ENCODE assay signal across 16 cellular contexts in the genomic region with DNA sequence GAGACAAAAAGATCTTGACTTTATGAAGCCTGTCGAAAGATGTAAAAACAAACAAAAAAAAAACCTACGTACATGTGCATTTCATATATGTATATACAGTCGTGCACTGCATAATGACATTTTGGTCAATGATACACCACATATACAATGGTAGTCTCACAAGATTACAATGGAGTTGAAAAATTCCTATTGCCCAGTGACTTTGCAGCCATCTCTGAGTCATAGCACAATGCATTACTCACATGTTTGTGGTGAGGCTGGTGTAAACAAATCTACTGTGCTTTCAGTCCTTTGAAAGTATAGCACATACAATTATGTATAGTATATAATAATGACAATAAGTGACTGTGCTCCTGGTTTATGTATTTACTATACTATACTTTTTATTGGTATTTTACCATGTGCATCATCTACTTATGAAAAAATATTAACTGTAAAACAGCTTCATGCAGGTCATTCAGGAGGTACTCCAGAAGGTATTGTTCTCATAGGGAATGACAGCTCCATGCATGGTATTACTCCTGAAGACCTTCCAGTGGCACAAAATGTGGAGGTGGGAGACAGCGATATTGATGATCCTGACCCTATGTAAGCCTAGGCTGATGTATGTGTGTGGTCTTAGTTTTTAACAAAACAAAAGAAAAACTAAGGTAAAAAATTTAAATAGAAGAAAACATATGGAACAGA.
A peak's percentile ranks its signal among the peaks of the same experiment; 100 is the strongest.
DNase-seq lines count a peak whose midpoint lies in the region; ATAC-seq and TF ChIP-seq lines count a peak whose summit lies in the region.
"Had no signal": no experiment of that assay in that cellular context is flagged by ENCODE, and none has a peak within 500 bp of the region (broad histone marks: within the 10 kb centered on the region; RNA-seq: fewer than 3 reads in every experiment).

No MANE protein-coding gene starts in this region.

- H3K36me3 Mint-ChIP-seq in HFFc6 (ENCODE audit: low read depth): peaks cover 27% of the 10 kb centered on the region
- no peaks in the 10 kb centered on the region for H3K36me3 Mint-ChIP-seq in stimulated activated effector memory CD8-positive, alpha-beta T cell treated with anti-CD3 and anti-CD28 coated beads, Interleukin-12 subunit alpha, Interleukin-12 subunit beta, amount 100 ng/mL, for 72 hours

- H3K4me2 ChIP-seq in SK-N-SH: no peak overlapping the region; the same call in 1 of the 2 replicates
- H3K4me2 ChIP-seq in fibroblast of lung (ENCODE audit: extremely low read depth, insufficient read depth, low read length): peak overlapping the region; percentile 54

- H3K4me1 Mint-ChIP-seq in HFFc6 (ENCODE audit: low read depth): peaks cover 82% of the 10 kb centered on the region
- H3K4me1 Mint-ChIP-seq in stimulated activated effector memory CD8-positive, alpha-beta T cell treated with anti-CD3 and anti-CD28 coated beads, Interleukin-12 subunit alpha, Interleukin-12 subunit beta, amount 100 ng/mL, for 72 hours: peaks cover 8% of the 10 kb centered on the region

- H3K79me2 ChIP-seq in SK-N-SH (ENCODE audit: insufficient read depth) (no peaks in the 10 kb centered on the region), fibroblast of lung (ENCODE audit: control insufficient read depth, insufficient read depth, low read length) (no peaks in the 10 kb centered on the region)

- no peaks in the 10 kb centered on the region for H3K36me3 ChIP-seq in SK-N-SH (replicated peaks in 1 of 2; ENCODE audit: control insufficient read depth in 1 of 2, insufficient read depth in 2 of 2, low read length in 1 of 2)
- no peaks in the 10 kb centered on the region for H3K36me3 ChIP-seq in fibroblast of lung (ENCODE audit: control insufficient read depth, insufficient read depth, low read length)
- no peaks in the 10 kb centered on the region for H3K36me3 ChIP-seq in BE2C
- H3K36me3 ChIP-seq: ovary had no signal

- H3K9me3 ChIP-seq in SK-N-SH: no peaks in the 10 kb centered on the region
- H3K9me3 ChIP-seq in fibroblast of lung (ENCODE audit: control insufficient read depth, insufficient read depth, low read depth, low read length): no peaks in the 10 kb centered on the region
- H3K9me3 ChIP-seq in BE2C: no peaks in the 10 kb centered on the region
- H3K9me3 ChIP-seq: ovary had no signal

- peak; percentile 24 for ATAC-seq in stimulated activated effector memory CD8-positive, alpha-beta T cell treated with anti-CD3 and anti-CD28 coated beads, Interleukin-12 subunit alpha, Interleukin-12 subunit beta, amount 100 ng/mL, for 72 hours
- ATAC-seq: left ventricle myocardium superior had no signal

- H3K4me3 Mint-ChIP-seq in HFFc6: 0 out of 2 replicates have a peak overlapping the region, but pooled peaks have one; percentile 41
- no peak overlapping the region for H3K4me3 Mint-ChIP-seq in stimulated activated effector memory CD8-positive, alpha-beta T cell treated with anti-CD3 and anti-CD28 coated beads, Interleukin-12 subunit alpha, Interleukin-12 subunit beta, amount 100 ng/mL, for 72 hours
- H3K4me3 Mint-ChIP-seq: stimulated activated naive CD8-positive, alpha-beta T cell treated with anti-CD3 and anti-CD28 coated beads, Interleukin-15, Interleukin-2, amounts not matched to agents 100 ng/mL and 50 ng/mL, for 24 hours had no signal

- TF ChIP-seq RAD21 in SK-N-SH (IDR thresholded peaks at IDR 0.05; ENCODE audit: low read length): no peak

- H3K9ac ChIP-seq in SK-N-SH (peak overlapping the region; percentile 52; the same call in 1 of the 2 replicates), fibroblast of lung (ENCODE audit: insufficient read depth, low read length) (no peak overlapping the region)

- intact Hi-C loops in head of caudate nucleus (cut with DNase I): no loop called here

- CTCF ChIA-PET in SK-N-SH (lab: Yijun Ruan, JAX): interaction anchor here (0.7 kb wide), 1 partner anchor 841 kb away, joined by 3 read pairs; no protein-coding TSS in a partner anchor

- H3F3A ChIP-seq in SK-N-SH (replicated peaks; ENCODE audit: insufficient read depth): peaks cover 26% of the 10 kb centered on the region

- H3K9me3 Mint-ChIP-seq in HFFc6: peaks cover 9% of the 10 kb centered on the region
- no peaks in the 10 kb centered on the region for H3K9me3 Mint-ChIP-seq in stimulated activated effector memory CD8-positive, alpha-beta T cell treated with anti-CD3 and anti-CD28 coated beads, Interleukin-12 subunit alpha, Interleukin-12 subunit beta, amount 100 ng/mL, for 72 hours

- DNase-seq in HFFc6: peak; percentile 91
- no peak for DNase-seq in SK-N-SH
- peak; percentile 91 to 95 for DNase-seq in fibroblast of lung (ENCODE audit: low read depth in 2 of 2)
- DNase-seq in stimulated activated effector memory CD8-positive, alpha-beta T cell treated with anti-CD3 and anti-CD28 coated beads, Interleukin-12 subunit alpha, Interleukin-12 subunit beta, amount 100 ng/mL, for 72 hours (ENCODE audit: low spot score in 2 of 2): no peak
- no peak for DNase-seq in head of caudate nucleus
- no peak for DNase-seq in BE2C
- no peak for DNase-seq in NCI-H2081 (lab: John Stamatoyannopoulos, UW)
- DNase-seq: activated T-cell treated with anti-CD3 and anti-CD28 coated beads, Interleukin-2, amount 50 U/mL, for 1 hour; caudate nucleus; DMS79 treated with DMSO at 0.1 percent for 48 hours; KBM-7; left ventricle myocardium superior; NCI-H2171; ovary; stimulated activated CD4-positive, alpha-beta T cell treated with anti-CD3 and anti-CD28 coated beads, Interleukin-2, amount 100 ng/mL, for 48 hours had no signal

- H3K27me3 Mint-ChIP-seq in HFFc6 (ENCODE audit: insufficient read depth): no peaks in the 10 kb centered on the region

- peak overlapping the region in 1 of 2 experiments; percentile 81; a peak in 2 of 4 replicates for H3K27ac ChIP-seq in SK-N-SH (ENCODE audit: low read depth in 2 of 2, low read length in 1 of 2)
- H3K27ac ChIP-seq in fibroblast of lung (ENCODE audit: insufficient read depth, low read length): peak overlapping the region; percentile 84
- H3K27ac ChIP-seq: ovary had no signal

- peak overlapping the region; percentile 82 for H3K27ac Mint-ChIP-seq in HFFc6
- H3K27ac Mint-ChIP-seq in stimulated activated effector memory CD8-positive, alpha-beta T cell treated with anti-CD3 and anti-CD28 coated beads, Interleukin-12 subunit alpha, Interleukin-12 subunit beta, amount 100 ng/mL, for 72 hours: no peak overlapping the region
- H3K27ac Mint-ChIP-seq: stimulated activated naive CD8-positive, alpha-beta T cell treated with anti-CD3 and anti-CD28 coated beads, Interleukin-15, Interleukin-2, amounts not matched to agents 100 ng/mL and 50 ng/mL, for 24 hours had no signal

- H2AFZ ChIP-seq in SK-N-SH (ENCODE audit: low read depth): no peak overlapping the region
- no peak overlapping the region for H2AFZ ChIP-seq in fibroblast of lung (ENCODE audit: low read length)

- 18% methylated on average over 4 of the region's 4 CpGs for WGBS in SK-N-SH (ENCODE audit: low lambda C conversion rate)

- POLR2A ChIA-PET in SK-N-SH (lab: Yijun Ruan, JAX): no interaction called here

- H3K4me3 ChIP-seq in SK-N-SH (ENCODE audit: low read depth in 2 of 2, low read length in 1 of 2) (no peak overlapping the region), fibroblast of lung (replicated peaks in 1 of 4; ENCODE audit: control extremely low read depth in 1 of 4, insufficient read depth in 1 of 4, low read depth in 3 of 4, low read length in 4 of 4) (no peak overlapping the region), BE2C (ENCODE audit: low read depth, low read length) (no peak overlapping the region)
- H3K4me3 ChIP-seq: ovary had no signal

- H3K27me3 ChIP-seq in SK-N-SH (ENCODE audit: insufficient read depth) (no peaks in the 10 kb centered on the region), fibroblast of lung (ENCODE audit: control insufficient read depth, insufficient read depth, low read length) (no peaks in the 10 kb centered on the region), BE2C (no peaks in the 10 kb centered on the region)
- H3K27me3 ChIP-seq: ovary had no signal

- H3K9me2 ChIP-seq in SK-N-SH: no peaks in the 10 kb centered on the region

- peaks cover 0 to 16% of the 10 kb centered on the region in 2 experiments; a peak in 2 of 4 replicates for H3K4me1 ChIP-seq in SK-N-SH (ENCODE audit: control insufficient read depth in 1 of 2, insufficient read depth in 2 of 2, low read depth in 1 of 2, low read length in 1 of 2)
- peaks cover 16% of the 10 kb centered on the region for H3K4me1 ChIP-seq in fibroblast of lung (ENCODE audit: control insufficient read depth, extremely low read depth, insufficient read depth, low read length)
- no peaks in the 10 kb centered on the region for H3K4me1 ChIP-seq in BE2C

- H4K20me1 ChIP-seq in SK-N-SH (ENCODE audit: insufficient read depth): no peaks in the 10 kb centered on the region
- no peaks in the 10 kb centered on the region for H4K20me1 ChIP-seq in fibroblast of lung (ENCODE audit: control insufficient read depth, extremely low read depth, insufficient read depth, low read length)

- peak in 1 of 2 experiments; percentile 54; a peak in 1 of 4 replicates for TF ChIP-seq EP300 in SK-N-SH (IDR thresholded peaks at IDR 0.05; ENCODE audit: borderline replicate concordance in 1 of 2, low read depth in 1 of 2, low read length in 1 of 2)

- TF ChIP-seq CTCF in HFFc6 (IDR thresholded peaks at IDR 0.05): no peak
- TF ChIP-seq CTCF in SK-N-SH (IDR thresholded peaks at IDR 0.05): no peak
- no peak for TF ChIP-seq CTCF in fibroblast of lung (conservative IDR thresholded peaks at IDR 0.05 in 1 of 2, IDR thresholded peaks at IDR 0.05 in 1 of 2; ENCODE audit: low read depth in 1 of 2, low read length in 2 of 2)
- TF ChIP-seq CTCF in BE2C (IDR thresholded peaks at IDR 0.05; ENCODE audit: low read depth, low read length): no peak

TF ChIP-seq in SK-N-SH, 30 proteins besides CTCF, POLR2A, EP300 and RAD21 (continues in another document):
- TF ChIP-seq ELF1 (IDR thresholded peaks at IDR 0.05) (no peak), EZH2phosphoT487 (IDR thresholded peaks at IDR 0.05; ENCODE audit: borderline replicate concordance, low read depth) (no peak), POLR2AphosphoS5 (IDR thresholded peaks at IDR 0.05; ENCODE audit: low read depth, low read length) (peak; percentile 20; the same call in 1 of the 2 replicates), CHD2 (IDR thresholded peaks at IDR 0.05; ENCODE audit: low read length, partially characterized antibody) (no peak)
- TF ChIP-seq, protein P1, sequence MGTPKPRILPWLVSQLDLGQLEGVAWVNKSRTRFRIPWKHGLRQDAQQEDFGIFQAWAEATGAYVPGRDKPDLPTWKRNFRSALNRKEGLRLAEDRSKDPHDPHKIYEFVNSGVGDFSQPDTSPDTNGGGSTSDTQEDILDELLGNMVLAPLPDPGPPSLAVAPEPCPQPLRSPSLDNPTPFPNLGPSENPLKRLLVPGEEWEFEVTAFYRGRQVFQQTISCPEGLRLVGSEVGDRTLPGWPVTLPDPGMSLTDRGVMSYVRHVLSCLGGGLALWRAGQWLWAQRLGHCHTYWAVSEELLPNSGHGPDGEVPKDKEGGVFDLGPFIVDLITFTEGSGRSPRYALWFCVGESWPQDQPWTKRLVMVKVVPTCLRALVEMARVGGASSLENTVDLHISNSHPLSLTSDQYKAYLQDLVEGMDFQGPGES (IDR thresholded peaks at IDR 0.05; ENCODE audit: low read depth, low read length): no peak

Comparison
In these comparisons a context has a peak if more than half of its experiments do, and no peak if none do; other contexts are left out.
1. DNase-seq: peak in HFFc6 (single experiment) and fibroblast of lung (2 of 2); none in SK-N-SH (single experiment), stimulated activated effector memory CD8-positive, alpha-beta T cell treated with anti-CD3 and anti-CD28 coated beads, Interleukin-12 subunit alpha, Interleukin-12 subunit beta, amount 100 ng/mL, for 72 hours (0 of 2), head of caudate nucleus (0 of 42), BE2C (single experiment) and NCI-H2081 (0 of 2).